Comparison of ENCODE assay signal across 1 cellular context in genomic region chr11:66104057-66104638, GRCh38.
TF ChIP-seq lines count a peak whose summit lies in the region.

No MANE protein-coding gene starts in this region.

TF ChIP-seq in WTC11, 78 proteins besides CTCF, POLR2A, EP300 and RAD21 (continued from another document):
- TF ChIP-seq ATF3 (CRISPR knock-in tag; conservative IDR thresholded peaks at IDR 0.05) (no peak), CREB1 (CRISPR knock-in tag; IDR thresholded peaks at IDR 0.05) (no peak), CREM (CRISPR knock-in tag; IDR thresholded peaks at IDR 0.05) (no peak)
